ENCODE assay signal across 1 cellular context in the genomic region with DNA sequence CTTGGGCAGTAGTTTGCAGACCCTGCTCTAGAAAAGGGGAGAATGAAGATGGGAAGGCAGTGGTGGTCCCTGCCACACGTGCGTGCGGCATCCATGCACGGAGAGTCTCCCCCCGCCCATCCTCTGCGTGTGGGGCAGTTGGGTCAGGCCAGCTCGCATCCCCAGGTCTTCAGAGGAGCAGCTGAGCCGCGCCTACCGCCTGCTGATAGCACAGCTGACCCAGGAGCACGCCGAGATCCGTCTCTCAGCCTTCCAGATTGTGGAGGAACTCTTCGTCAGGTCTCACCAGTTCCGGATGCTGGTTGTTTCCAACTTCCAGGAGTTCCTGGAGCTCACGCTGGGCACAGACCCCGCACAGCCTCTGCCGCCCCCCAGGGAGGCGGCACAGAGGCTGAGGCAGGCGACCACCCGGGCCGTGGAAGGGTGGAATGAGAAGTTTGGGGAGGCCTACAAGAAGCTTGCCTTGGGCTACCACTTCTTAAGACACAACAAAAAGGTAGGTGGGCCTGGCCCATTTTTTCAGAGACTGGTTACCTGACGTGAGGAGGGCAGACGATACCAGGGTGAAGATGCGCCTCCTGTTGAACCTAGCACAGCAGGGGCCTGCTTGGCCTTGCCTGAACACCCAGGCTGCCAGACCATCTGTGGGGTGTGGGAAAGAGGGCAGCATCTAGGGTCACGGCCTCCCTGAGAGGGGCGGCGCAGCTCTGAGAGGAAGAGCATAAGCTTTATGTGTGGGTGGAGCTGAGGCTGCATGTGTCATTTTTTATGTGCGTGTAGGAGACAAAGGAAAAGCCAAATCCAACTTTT.
TF ChIP-seq lines count a peak whose summit lies in the region.

No MANE protein-coding gene starts in this region.

TF ChIP-seq in GM23338, 12 proteins besides CTCF, POLR2A, EP300 and RAD21:
- TF ChIP-seq EZH2phosphoT487 (IDR thresholded peaks at IDR 0.05; ENCODE audit: unreplicated experiment): no peak
- TF ChIP-seq NANOG (IDR thresholded peaks at IDR 0.05; ENCODE audit: borderline replicate concordance): no peak
- TF ChIP-seq POLR2AphosphoS5 (IDR thresholded peaks at IDR 0.05; ENCODE audit: low read depth): no peak
- TF ChIP-seq CREB1 (CRISPR knock-in tag; IDR thresholded peaks at IDR 0.05; ENCODE audit: low read depth): no peak
- no peak for TF ChIP-seq EZH2 (IDR thresholded peaks at IDR 0.05; ENCODE audit: low read depth, unreplicated experiment)
- TF ChIP-seq, protein P1, sequence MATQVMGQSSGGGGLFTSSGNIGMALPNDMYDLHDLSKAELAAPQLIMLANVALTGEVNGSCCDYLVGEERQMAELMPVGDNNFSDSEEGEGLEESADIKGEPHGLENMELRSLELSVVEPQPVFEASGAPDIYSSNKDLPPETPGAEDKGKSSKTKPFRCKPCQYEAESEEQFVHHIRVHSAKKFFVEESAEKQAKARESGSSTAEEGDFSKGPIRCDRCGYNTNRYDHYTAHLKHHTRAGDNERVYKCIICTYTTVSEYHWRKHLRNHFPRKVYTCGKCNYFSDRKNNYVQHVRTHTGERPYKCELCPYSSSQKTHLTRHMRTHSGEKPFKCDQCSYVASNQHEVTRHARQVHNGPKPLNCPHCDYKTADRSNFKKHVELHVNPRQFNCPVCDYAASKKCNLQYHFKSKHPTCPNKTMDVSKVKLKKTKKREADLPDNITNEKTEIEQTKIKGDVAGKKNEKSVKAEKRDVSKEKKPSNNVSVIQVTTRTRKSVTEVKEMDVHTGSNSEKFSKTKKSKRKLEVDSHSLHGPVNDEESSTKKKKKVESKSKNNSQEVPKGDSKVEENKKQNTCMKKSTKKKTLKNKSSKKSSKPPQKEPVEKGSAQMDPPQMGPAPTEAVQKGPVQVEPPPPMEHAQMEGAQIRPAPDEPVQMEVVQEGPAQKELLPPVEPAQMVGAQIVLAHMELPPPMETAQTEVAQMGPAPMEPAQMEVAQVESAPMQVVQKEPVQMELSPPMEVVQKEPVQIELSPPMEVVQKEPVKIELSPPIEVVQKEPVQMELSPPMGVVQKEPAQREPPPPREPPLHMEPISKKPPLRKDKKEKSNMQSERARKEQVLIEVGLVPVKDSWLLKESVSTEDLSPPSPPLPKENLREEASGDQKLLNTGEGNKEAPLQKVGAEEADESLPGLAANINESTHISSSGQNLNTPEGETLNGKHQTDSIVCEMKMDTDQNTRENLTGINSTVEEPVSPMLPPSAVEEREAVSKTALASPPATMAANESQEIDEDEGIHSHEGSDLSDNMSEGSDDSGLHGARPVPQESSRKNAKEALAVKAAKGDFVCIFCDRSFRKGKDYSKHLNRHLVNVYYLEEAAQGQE (IDR thresholded peaks at IDR 0.05; ENCODE audit: unreplicated experiment): no peak
- TF ChIP-seq STAT1 (IDR thresholded peaks at IDR 0.05; ENCODE audit: unreplicated experiment): no peak
- TF ChIP-seq JUNB (IDR thresholded peaks at IDR 0.05; ENCODE audit: unreplicated experiment): no peak
- TF ChIP-seq, protein P2, sequence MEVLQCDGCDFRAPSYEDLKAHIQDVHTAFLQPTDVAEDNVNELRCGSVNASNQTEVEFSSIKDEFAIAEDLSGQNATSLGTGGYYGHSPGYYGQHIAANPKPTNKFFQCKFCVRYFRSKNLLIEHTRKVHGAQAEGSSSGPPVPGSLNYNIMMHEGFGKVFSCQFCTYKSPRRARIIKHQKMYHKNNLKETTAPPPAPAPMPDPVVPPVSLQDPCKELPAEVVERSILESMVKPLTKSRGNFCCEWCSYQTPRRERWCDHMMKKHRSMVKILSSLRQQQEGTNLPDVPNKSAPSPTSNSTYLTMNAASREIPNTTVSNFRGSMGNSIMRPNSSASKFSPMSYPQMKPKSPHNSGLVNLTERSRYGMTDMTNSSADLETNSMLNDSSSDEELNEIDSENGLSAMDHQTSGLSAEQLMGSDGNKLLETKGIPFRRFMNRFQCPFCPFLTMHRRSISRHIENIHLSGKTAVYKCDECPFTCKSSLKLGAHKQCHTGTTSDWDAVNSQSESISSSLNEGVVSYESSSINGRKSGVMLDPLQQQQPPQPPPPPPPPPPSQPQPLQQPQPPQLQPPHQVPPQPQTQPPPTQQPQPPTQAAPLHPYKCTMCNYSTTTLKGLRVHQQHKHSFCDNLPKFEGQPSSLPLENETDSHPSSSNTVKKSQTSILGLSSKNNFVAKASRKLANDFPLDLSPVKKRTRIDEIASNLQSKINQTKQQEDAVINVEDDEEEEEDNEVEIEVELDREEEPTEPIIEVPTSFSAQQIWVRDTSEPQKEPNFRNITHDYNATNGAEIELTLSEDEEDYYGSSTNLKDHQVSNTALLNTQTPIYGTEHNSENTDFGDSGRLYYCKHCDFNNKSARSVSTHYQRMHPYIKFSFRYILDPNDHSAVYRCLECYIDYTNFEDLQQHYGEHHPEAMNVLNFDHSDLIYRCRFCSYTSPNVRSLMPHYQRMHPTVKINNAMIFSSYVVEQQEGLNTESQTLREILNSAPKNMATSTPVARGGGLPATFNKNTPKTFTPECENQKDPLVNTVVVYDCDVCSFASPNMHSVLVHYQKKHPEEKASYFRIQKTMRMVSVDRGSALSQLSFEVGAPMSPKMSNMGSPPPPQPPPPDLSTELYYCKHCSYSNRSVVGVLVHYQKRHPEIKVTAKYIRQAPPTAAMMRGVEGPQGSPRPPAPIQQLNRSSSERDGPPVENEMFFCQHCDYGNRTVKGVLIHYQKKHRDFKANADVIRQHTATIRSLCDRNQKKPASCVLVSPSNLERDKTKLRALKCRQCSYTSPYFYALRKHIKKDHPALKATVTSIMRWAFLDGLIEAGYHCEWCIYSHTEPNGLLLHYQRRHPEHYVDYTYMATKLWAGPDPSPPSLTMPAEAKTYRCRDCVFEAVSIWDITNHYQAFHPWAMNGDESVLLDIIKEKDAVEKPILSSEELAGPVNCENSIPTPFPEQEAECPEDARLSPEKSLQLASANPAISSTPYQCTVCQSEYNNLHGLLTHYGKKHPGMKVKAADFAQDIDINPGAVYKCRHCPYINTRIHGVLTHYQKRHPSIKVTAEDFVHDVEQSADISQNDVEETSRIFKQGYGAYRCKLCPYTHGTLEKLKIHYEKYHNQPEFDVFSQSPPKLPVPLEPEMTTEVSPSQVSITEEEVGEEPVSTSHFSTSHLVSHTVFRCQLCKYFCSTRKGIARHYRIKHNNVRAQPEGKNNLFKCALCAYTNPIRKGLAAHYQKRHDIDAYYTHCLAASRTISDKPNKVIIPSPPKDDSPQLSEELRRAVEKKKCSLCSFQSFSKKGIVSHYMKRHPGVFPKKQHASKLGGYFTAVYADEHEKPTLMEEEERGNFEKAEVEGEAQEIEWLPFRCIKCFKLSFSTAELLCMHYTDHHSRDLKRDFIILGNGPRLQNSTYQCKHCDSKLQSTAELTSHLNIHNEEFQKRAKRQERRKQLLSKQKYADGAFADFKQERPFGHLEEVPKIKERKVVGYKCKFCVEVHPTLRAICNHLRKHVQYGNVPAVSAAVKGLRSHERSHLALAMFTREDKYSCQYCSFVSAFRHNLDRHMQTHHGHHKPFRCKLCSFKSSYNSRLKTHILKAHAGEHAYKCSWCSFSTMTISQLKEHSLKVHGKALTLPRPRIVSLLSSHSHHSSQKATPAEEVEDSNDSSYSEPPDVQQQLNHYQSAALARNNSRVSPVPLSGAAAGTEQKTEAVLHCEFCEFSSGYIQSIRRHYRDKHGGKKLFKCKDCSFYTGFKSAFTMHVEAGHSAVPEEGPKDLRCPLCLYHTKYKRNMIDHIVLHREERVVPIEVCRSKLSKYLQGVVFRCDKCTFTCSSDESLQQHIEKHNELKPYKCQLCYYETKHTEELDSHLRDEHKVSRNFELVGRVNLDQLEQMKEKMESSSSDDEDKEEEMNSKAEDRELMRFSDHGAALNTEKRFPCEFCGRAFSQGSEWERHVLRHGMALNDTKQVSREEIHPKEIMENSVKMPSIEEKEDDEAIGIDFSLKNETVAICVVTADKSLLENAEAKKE (CRISPR knock-in tag; IDR thresholded peaks at IDR 0.05): no peak
- no peak for TF ChIP-seq ZNF331 (CRISPR knock-in tag; IDR thresholded peaks at IDR 0.05; ENCODE audit: low read depth)
- TF ChIP-seq ZNF114 (CRISPR knock-in tag; IDR thresholded peaks at IDR 0.05): no peak
- TF ChIP-seq, protein P3, sequence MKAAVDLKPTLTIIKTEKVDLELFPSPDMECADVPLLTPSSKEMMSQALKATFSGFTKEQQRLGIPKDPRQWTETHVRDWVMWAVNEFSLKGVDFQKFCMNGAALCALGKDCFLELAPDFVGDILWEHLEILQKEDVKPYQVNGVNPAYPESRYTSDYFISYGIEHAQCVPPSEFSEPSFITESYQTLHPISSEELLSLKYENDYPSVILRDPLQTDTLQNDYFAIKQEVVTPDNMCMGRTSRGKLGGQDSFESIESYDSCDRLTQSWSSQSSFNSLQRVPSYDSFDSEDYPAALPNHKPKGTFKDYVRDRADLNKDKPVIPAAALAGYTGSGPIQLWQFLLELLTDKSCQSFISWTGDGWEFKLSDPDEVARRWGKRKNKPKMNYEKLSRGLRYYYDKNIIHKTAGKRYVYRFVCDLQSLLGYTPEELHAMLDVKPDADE (IDR thresholded peaks at IDR 0.05): no peak
